31 cellular contexts compared by ENCODE assay signal in genomic region chr3:55572816-55573215, GRCh38.
"Had no signal": no experiment of that assay in that cellular context is flagged by ENCODE, and none has a peak within 500 bp of the region (broad histone marks: within the 10 kb centered on the region; RNA-seq: fewer than 3 reads in every experiment).

No MANE protein-coding gene starts in this region.

- H3K27ac ChIP-seq: adrenal gland, body of pancreas, coronary artery, dorsolateral prefrontal cortex had no signal

- H3K27ac Mint-ChIP-seq: activated CD4-positive, alpha-beta memory T cell treated with anti-CD3 and anti-CD28 coated beads for 36 hours; activated CD4-positive, alpha-beta T cell treated with anti-CD3 and anti-CD28 coated beads for 36 hours; activated CD4-positive, alpha-beta T cell treated with anti-CD3 and anti-CD28 coated beads, Interleukin-2, amount 10 ng/mL, durations not matched to agents 24 days and 14 days; activated CD8-positive, alpha-beta memory T cell treated with anti-CD3 and anti-CD28 coated beads, Interleukin-2, amount 10 ng/mL, durations not matched to agents 7 days and 5 days; activated CD8-positive, alpha-beta T cell treated with anti-CD3 and anti-CD28 coated beads, Interleukin-2, amount 10 ng/mL, durations not matched to agents 7 days and 5 days; activated naive CD4-positive, alpha-beta T cell treated with anti-CD3 and anti-CD28 coated beads for 36 hours; activated naive CD4-positive, alpha-beta T cell treated with anti-CD3 and anti-CD28 coated beads, Interleukin-2, amount 50 U/mL, for 24 hours; activated naive CD8-positive, alpha-beta T cell treated with anti-CD3 and anti-CD28 coated beads for 36 hours; activated naive CD8-positive, alpha-beta T cell treated with anti-CD3 and anti-CD28 coated beads, Interleukin-2, amount 50 U/mL, for 24 hours; activated T-helper 1 cell treated with anti-CD3 and anti-CD28 coated beads, Interleukin-12 subunit alpha, Interleukin-12 subunit beta, Interleukin-2, Interleukin-4 antibody, amounts not matched to agents 30 ng/mL and 10 ng/mL and 1 ng/mL, durations not matched to agents 14 hours and 24 hours and 36 hours; activated T-helper 2 cell treated with anti-CD3 and anti-CD28 coated beads, Interferon-gamma antibody, Interleukin-2, Interleukin-4, amounts not matched to agents 10 μg/mL and 5 μg/mL and 100 μg/mL, durations not matched to agents 14 hours and 24 hours and 36 hours; dendritic cell treated with granulocyte-macrophage colony-stimulating factor and Interleukin-4, amounts not matched to agents 40 ng/mL and 50 ng/mL, for 4 days had no signal

- H3K9me3 ChIP-seq: adrenal gland, body of pancreas, heart left ventricle had no signal

- H3K36me3 Mint-ChIP-seq: activated CD4-positive, alpha-beta memory T cell treated with anti-CD3 and anti-CD28 coated beads for 36 hours; activated CD8-positive, alpha-beta memory T cell treated with anti-CD3 and anti-CD28 coated beads, Interleukin-2, amount 10 ng/mL, durations not matched to agents 7 days and 5 days; activated naive CD4-positive, alpha-beta T cell treated with anti-CD3 and anti-CD28 coated beads, Interleukin-2, amount 50 U/mL, for 24 hours; activated naive CD8-positive, alpha-beta T cell treated with anti-CD3 and anti-CD28 coated beads for 36 hours had no signal

- H3K36me3 ChIP-seq: adrenal gland, heart left ventricle had no signal

- H3K27me3 Mint-ChIP-seq: activated CD4-positive, alpha-beta memory T cell treated with anti-CD3 and anti-CD28 coated beads for 36 hours; activated CD4-positive, alpha-beta T cell treated with anti-CD3 and anti-CD28 coated beads for 36 hours; activated CD4-positive, alpha-beta T cell treated with anti-CD3 and anti-CD28 coated beads, Interleukin-2, amount 10 ng/mL, durations not matched to agents 24 days and 14 days; activated CD8-positive, alpha-beta memory T cell treated with anti-CD3 and anti-CD28 coated beads, Interleukin-2, amount 10 ng/mL, durations not matched to agents 7 days and 5 days; activated naive CD4-positive, alpha-beta T cell treated with anti-CD3 and anti-CD28 coated beads, Interleukin-2, amount 50 U/mL, for 24 hours; activated naive CD8-positive, alpha-beta T cell treated with anti-CD3 and anti-CD28 coated beads for 36 hours; activated naive CD8-positive, alpha-beta T cell treated with anti-CD3 and anti-CD28 coated beads, Interleukin-2, amount 50 U/mL, for 24 hours; central memory CD8-positive, alpha-beta T cell had no signal

- H3K4me3 Mint-ChIP-seq: activated CD4-positive, alpha-beta memory T cell treated with anti-CD3 and anti-CD28 coated beads for 36 hours; activated CD4-positive, alpha-beta T cell treated with anti-CD3 and anti-CD28 coated beads for 36 hours; activated CD4-positive, alpha-beta T cell treated with anti-CD3 and anti-CD28 coated beads, Interleukin-2, amount 10 ng/mL, durations not matched to agents 24 days and 14 days; activated CD8-positive, alpha-beta memory T cell treated with anti-CD3 and anti-CD28 coated beads, Interleukin-2, amount 10 ng/mL, durations not matched to agents 7 days and 5 days; activated CD8-positive, alpha-beta T cell treated with anti-CD3 and anti-CD28 coated beads, Interleukin-2, amount 10 ng/mL, durations not matched to agents 7 days and 5 days; activated naive CD4-positive, alpha-beta T cell treated with anti-CD3 and anti-CD28 coated beads for 36 hours; activated naive CD4-positive, alpha-beta T cell treated with anti-CD3 and anti-CD28 coated beads, Interleukin-2, amount 50 U/mL, for 24 hours; activated naive CD8-positive, alpha-beta T cell treated with anti-CD3 and anti-CD28 coated beads for 36 hours; activated naive CD8-positive, alpha-beta T cell treated with anti-CD3 and anti-CD28 coated beads, Interleukin-2, amount 50 U/mL, for 24 hours; activated T-helper 1 cell treated with anti-CD3 and anti-CD28 coated beads, Interleukin-12 subunit alpha, Interleukin-12 subunit beta, Interleukin-2, Interleukin-4 antibody, amounts not matched to agents 30 ng/mL and 10 ng/mL and 1 ng/mL, durations not matched to agents 14 hours and 24 hours and 36 hours; central memory CD8-positive, alpha-beta T cell; dendritic cell treated with granulocyte-macrophage colony-stimulating factor and Interleukin-4, amounts not matched to agents 40 ng/mL and 50 ng/mL, for 4 days; endodermal cell had no signal

- DNase-seq: activated CD4-positive, alpha-beta memory T cell treated with anti-CD3 and anti-CD28 coated beads for 36 hours; activated CD4-positive, alpha-beta T cell treated with anti-CD3 and anti-CD28 coated beads for 36 hours; activated CD4-positive, alpha-beta T cell treated with anti-CD3 and anti-CD28 coated beads, Interleukin-2, amount 10 ng/mL, durations not matched to agents 24 days and 14 days; activated CD4-positive, CD25-positive, alpha-beta regulatory T cell; activated CD4-positive, CD25-positive, alpha-beta regulatory T cell treated with anti-CD3 and anti-CD28 coated beads, Interleukin-2, amount 50 U/mL, for 72 hours; activated CD8-positive, alpha-beta memory T cell treated with anti-CD3 and anti-CD28 coated beads, Interleukin-2, amount 10 ng/mL, durations not matched to agents 7 days and 5 days; activated CD8-positive, alpha-beta memory T cell treated with anti-CD3 and anti-CD28 coated beads, Interleukin-2, amount 50 U/mL, for 4 hours; activated CD8-positive, alpha-beta T cell treated with anti-CD3 and anti-CD28 coated beads, Interleukin-2, amount 10 ng/mL, durations not matched to agents 7 days and 5 days; activated effector memory CD4-positive, alpha-beta T cell treated with anti-CD3 and anti-CD28 coated beads, Interleukin-2, amount 50 U/mL, for 16 hours; activated naive CD4-positive, alpha-beta T cell treated with anti-CD3 and anti-CD28 coated beads for 36 hours; activated naive CD8-positive, alpha-beta T cell treated with anti-CD3 and anti-CD28 coated beads for 36 hours; activated naive CD8-positive, alpha-beta T cell treated with anti-CD3 and anti-CD28 coated beads, Interleukin-2, amount 50 U/mL, for 24 hours; activated T-cell treated with anti-CD3 and anti-CD28 coated beads, Interleukin-2, amount 50 U/mL, for 1 hour; activated T-cell treated with anti-CD3 and anti-CD28 coated beads, Interleukin-2, amount 50 U/mL, for 48 hours; adrenal gland; aorta; body of pancreas; dorsolateral prefrontal cortex; effector memory CD4-positive, alpha-beta T cell; endodermal cell; foreskin fibroblast; glutamatergic neuron; T-helper 2 cell had no signal

- H3K4me1 Mint-ChIP-seq: activated CD8-positive, alpha-beta memory T cell treated with anti-CD3 and anti-CD28 coated beads, Interleukin-2, amount 10 ng/mL, durations not matched to agents 7 days and 5 days; activated naive CD4-positive, alpha-beta T cell treated with anti-CD3 and anti-CD28 coated beads, Interleukin-2, amount 50 U/mL, for 24 hours; activated naive CD8-positive, alpha-beta T cell treated with anti-CD3 and anti-CD28 coated beads for 36 hours; activated naive CD8-positive, alpha-beta T cell treated with anti-CD3 and anti-CD28 coated beads, Interleukin-2, amount 50 U/mL, for 24 hours; central memory CD8-positive, alpha-beta T cell had no signal

- H3K4me1 ChIP-seq: adrenal gland had no signal

- ATAC-seq: activated CD4-positive, alpha-beta T cell treated with anti-CD3 and anti-CD28 coated beads for 36 hours; activated CD8-positive, alpha-beta memory T cell treated with anti-CD3 and anti-CD28 coated beads, Interleukin-2, amount 10 ng/mL, durations not matched to agents 7 days and 5 days; activated CD8-positive, alpha-beta T cell treated with anti-CD3 and anti-CD28 coated beads, Interleukin-2, amount 10 ng/mL, durations not matched to agents 7 days and 5 days; activated naive CD8-positive, alpha-beta T cell treated with anti-CD3 and anti-CD28 coated beads, Interleukin-2, amount 50 U/mL, for 24 hours; esophagus mucosa had no signal

- H3K27me3 ChIP-seq: adrenal gland, body of pancreas, dorsolateral prefrontal cortex, heart left ventricle had no signal

- H3K9me3 Mint-ChIP-seq: activated CD4-positive, alpha-beta memory T cell treated with anti-CD3 and anti-CD28 coated beads for 36 hours; activated CD4-positive, alpha-beta T cell treated with anti-CD3 and anti-CD28 coated beads, Interleukin-2, amount 10 ng/mL, durations not matched to agents 24 days and 14 days; activated naive CD4-positive, alpha-beta T cell treated with anti-CD3 and anti-CD28 coated beads for 36 hours; activated naive CD4-positive, alpha-beta T cell treated with anti-CD3 and anti-CD28 coated beads, Interleukin-2, amount 50 U/mL, for 24 hours; activated naive CD8-positive, alpha-beta T cell treated with anti-CD3 and anti-CD28 coated beads for 36 hours; activated naive CD8-positive, alpha-beta T cell treated with anti-CD3 and anti-CD28 coated beads, Interleukin-2, amount 50 U/mL, for 24 hours; activated T-helper 1 cell treated with anti-CD3 and anti-CD28 coated beads, Interleukin-12 subunit alpha, Interleukin-12 subunit beta, Interleukin-2, Interleukin-4 antibody, amounts not matched to agents 30 ng/mL and 10 ng/mL and 1 ng/mL, durations not matched to agents 14 hours and 24 hours and 36 hours; activated T-helper 2 cell treated with anti-CD3 and anti-CD28 coated beads, Interferon-gamma antibody, Interleukin-2, Interleukin-4, amounts not matched to agents 10 μg/mL and 5 μg/mL and 100 μg/mL, durations not matched to agents 14 hours and 24 hours and 36 hours; dendritic cell treated with granulocyte-macrophage colony-stimulating factor and Interleukin-4, amounts not matched to agents 40 ng/mL and 50 ng/mL, for 4 days; endodermal cell had no signal

- H3K4me3 ChIP-seq: adrenal gland, body of pancreas, coronary artery, dorsolateral prefrontal cortex, heart left ventricle had no signal
